In the genomic region with DNA sequence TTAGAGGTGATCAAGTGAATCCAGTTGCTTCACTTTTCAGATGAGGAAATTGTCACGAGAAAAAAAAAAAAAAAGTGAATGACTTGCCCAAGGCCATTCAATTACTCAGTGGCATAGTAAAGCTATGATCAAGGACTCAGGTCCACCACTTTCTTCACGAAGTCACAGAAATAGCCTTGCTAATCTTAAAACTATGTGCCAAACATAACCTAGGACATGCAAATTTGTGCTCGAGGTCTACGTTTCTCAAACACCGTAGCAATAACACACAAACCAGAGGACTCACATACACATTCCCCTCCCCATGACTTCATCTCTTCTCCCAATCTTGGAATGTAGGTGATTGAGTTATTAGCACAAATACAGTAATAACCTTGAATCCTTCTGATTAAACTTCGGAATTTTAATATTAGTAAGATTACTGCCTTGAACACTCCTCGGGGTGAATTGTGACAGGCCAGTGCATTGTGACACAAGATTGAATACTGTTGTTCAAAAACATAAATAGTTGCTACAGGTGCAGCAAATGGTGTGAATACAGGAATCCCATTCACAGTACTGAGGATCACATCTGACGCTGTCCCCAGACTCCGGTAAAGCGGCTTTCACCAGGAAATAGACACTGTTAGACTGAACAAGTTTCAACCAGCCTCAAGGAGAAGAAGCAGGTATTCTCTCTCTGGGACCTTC, we compare ENCODE assay signal across 10 cellular contexts. TPM values are rescaled to one million over a fixed set of nuclear protein-coding genes. Genes with fewer than 3 reads are reported as not detected.
A peak's percentile ranks its signal among the peaks of the same experiment; 100 is the strongest.
DNase-seq lines count a peak whose midpoint lies in the region; ATAC-seq and TF ChIP-seq lines count a peak whose summit lies in the region.
"Had no signal": no experiment of that assay in that cellular context is flagged by ENCODE, and none has a peak within 500 bp of the region (broad histone marks: within the 10 kb centered on the region; RNA-seq: fewer than 3 reads in every experiment).

No MANE protein-coding gene starts in this region.

- 83% methylated on average over 10 of the region's 10 CpGs for WGBS in HUES64

- 0 out of 2 replicates have a peak overlapping the region, but pooled peaks have one; percentile 6 for H3K27ac ChIP-seq in HUES64 (ENCODE audit: low read depth, low read length)
- no peak overlapping the region for H3K27ac ChIP-seq in stomach smooth muscle (ENCODE audit: low read length)

- DNase-seq in MCF 10A (ENCODE audit: unreplicated experiment), result peak; percentile 78
- DNase-seq in kidney epithelial cell (ENCODE audit: low read depth), result peak; percentile 79
- no peak for DNase-seq in NCI-H774 (lab: John Stamatoyannopoulos, UW)
- DNase-seq in activated CD4-positive, alpha-beta T cell treated with anti-CD3 and anti-CD28 coated beads for 1 hour, result no peak
- DNase-seq in NCI-H526 treated with DMSO at 0.1 percent for 48 hours (lab: John Stamatoyannopoulos, UW), result no peak
- DNase-seq: activated CD8-positive, alpha-beta T cell treated with anti-CD3 and anti-CD28 coated beads, Interleukin-2, amount 10 ng/mL, durations not matched to agents 7 days and 5 days had no signal

- intact Hi-C loops in MCF 10A (cut with micrococcal nuclease), result loop anchor here (2.0 to 5.0 kb wide), 2 partner anchors 42 to 66 kb away; no protein-coding TSS in a partner anchor

- H3K9me3 Mint-ChIP-seq in MCF 10A (ENCODE audit: unreplicated experiment), result no peaks in the 10 kb centered on the region

- CTCF ChIA-PET in MCF 10A (lab: Yijun Ruan, JAX), result interaction anchor here (0.6 to 1.3 kb wide), 4 partner anchors 25 to 1516 kb away, joined by 3 read pairs; no protein-coding TSS in a partner anchor

- H3K36me3 Mint-ChIP-seq in MCF 10A (ENCODE audit: insufficient read depth, unreplicated experiment), result peaks cover 10% of the 10 kb centered on the region

- H3K4me3 ChIP-seq in HUES64 (ENCODE audit: low read length) (peak overlapping the region; percentile 95), kidney epithelial cell (ENCODE audit: low read depth, low read length) (peak overlapping the region; percentile 65), stomach smooth muscle (ENCODE audit: low read length in 2 of 2) (peak overlapping the region; percentile 51 to 91)
- H3K4me3 ChIP-seq: K562 had no signal

- H3K9ac ChIP-seq in HUES64 (ENCODE audit: low read depth, low read length) (no peak overlapping the region), stomach smooth muscle (ENCODE audit: low read length in 2 of 2) (peak overlapping the region in 1 of 2 donors; percentile 75)

- peak overlapping the region; percentile 74 for H3K4me3 Mint-ChIP-seq in MCF 10A (ENCODE audit: unreplicated experiment)
- H3K4me3 Mint-ChIP-seq: activated CD8-positive, alpha-beta T cell treated with anti-CD3 and anti-CD28 coated beads, Interleukin-2, amount 10 ng/mL, durations not matched to agents 7 days and 5 days had no signal

- H3K36me3 ChIP-seq in HUES64 (ENCODE audit: insufficient read depth, low read length), result no peaks in the 10 kb centered on the region
- H3K36me3 ChIP-seq in kidney epithelial cell (ENCODE audit: control insufficient read depth, insufficient read depth, low read length), result no peaks in the 10 kb centered on the region
- no peaks in the 10 kb centered on the region for H3K36me3 ChIP-seq in stomach smooth muscle (ENCODE audit: control insufficient read depth in 2 of 2, insufficient read depth in 2 of 2, low read length in 2 of 2)

- no peak for TF ChIP-seq CTCF in MCF 10A (IDR thresholded peaks at IDR 0.05; ENCODE audit: unreplicated experiment)
- no peak for TF ChIP-seq CTCF in kidney epithelial cell (IDR thresholded peaks at IDR 0.05; ENCODE audit: insufficient read depth, low read length, poor library complexity, severe bottlenecking)

- H3K27me3 ChIP-seq in HUES64 (ENCODE audit: insufficient read depth, low read length), result no peaks in the 10 kb centered on the region
- H3K27me3 ChIP-seq in kidney epithelial cell (ENCODE audit: control insufficient read depth, insufficient read depth, low read length), result no peaks in the 10 kb centered on the region
- H3K27me3 ChIP-seq in stomach smooth muscle (ENCODE audit: control insufficient read depth in 1 of 2, insufficient read depth in 2 of 2, low read length in 2 of 2), result no peaks in the 10 kb centered on the region

- ATAC-seq in GM21528 (IDR thresholded peaks at IDR 0.05; ENCODE audit: low FRiP score, unreplicated experiment), result no peak
- ATAC-seq: activated CD8-positive, alpha-beta T cell treated with anti-CD3 and anti-CD28 coated beads, Interleukin-2, amount 10 ng/mL, durations not matched to agents 7 days and 5 days; K562 had no signal

- peaks cover 63% of the 10 kb centered on the region for H3K4me1 ChIP-seq in HUES64 (ENCODE audit: insufficient read depth, low read length)
- peaks cover 10% of the 10 kb centered on the region for H3K4me1 ChIP-seq in stomach smooth muscle (ENCODE audit: control insufficient read depth, insufficient read depth, low read length)

- peak overlapping the region; percentile 79 for H3K27ac Mint-ChIP-seq in MCF 10A (ENCODE audit: low read depth, unreplicated experiment)
- H3K27ac Mint-ChIP-seq: activated CD8-positive, alpha-beta T cell treated with anti-CD3 and anti-CD28 coated beads, Interleukin-2, amount 10 ng/mL, durations not matched to agents 7 days and 5 days had no signal

- POLR2A ChIA-PET in MCF 10A (lab: Yijun Ruan, JAX), result interaction anchor here (0.7 to 5.2 kb wide), 24 partner anchors 10 to 295 kb away, joined by 3 to 55 read pairs (median 6); partner anchors contain the start of gene CCDC34

- H3K27me3 Mint-ChIP-seq in MCF 10A (ENCODE audit: insufficient read depth, unreplicated experiment), result no peaks in the 10 kb centered on the region

- H3K9me3 ChIP-seq in HUES64 (ENCODE audit: insufficient read depth, low read depth, low read length) (no peaks in the 10 kb centered on the region), stomach smooth muscle (ENCODE audit: control insufficient read depth in 2 of 2, low read length in 2 of 2) (no peaks in the 10 kb centered on the region)

- peaks cover 49% of the 10 kb centered on the region for H3K4me1 Mint-ChIP-seq in MCF 10A (ENCODE audit: insufficient read depth, unreplicated experiment)

- TSS peak; percentile 84 for BruUV-seq in MCF 10A (replicated peaks; lab: Mats Ljungman, UMichigan)

RNA-seq across cellular contexts. Expression of gene LGR4, which starts 3.8 kb away (rescaled TPM):
- 42.3 TPM for polyA plus RNA-seq in HUES64 (2013, experiment 1 of 2)
- polyA plus RNA-seq in HUES64 (2013, experiment 2 of 2), result 45.0 TPM
- total RNA-seq in MCF 10A (2022) (14.2 and 14.8 TPM in 2 replicates), kidney epithelial cell (15.9 and 16.2 TPM in 2 replicates)

RNA-seq across cellular contexts. Expression of gene LIN7C, which starts 37.8 kb away (rescaled TPM):
- 17.2 TPM for polyA plus RNA-seq in HUES64 (2013, experiment 1 of 2)
- 19.0 TPM for polyA plus RNA-seq in HUES64 (2013, experiment 2 of 2)
- total RNA-seq in MCF 10A (2022) (47.7 and 50.3 TPM in 2 replicates), kidney epithelial cell (38.4 and 41.4 TPM in 2 replicates)

Comparison
In these comparisons a context has a peak if more than half of its experiments do, and no peak if none do; other contexts are left out.
1. DNase-seq: peak in MCF 10A (single experiment) and kidney epithelial cell (single experiment); none in NCI-H774 (single experiment), activated CD4-positive, alpha-beta T cell treated with anti-CD3 and anti-CD28 coated beads for 1 hour (single experiment) and NCI-H526 treated with DMSO at 0.1 percent for 48 hours (single experiment).
2. Peak in every context shown above with its lines, with median percentiles within 50 percentile points of each other: H3K4me3 ChIP-seq.